ENCODE assay signal across 14 cellular contexts in genomic region chr16:88758227-88758943, GRCh38. TPM values are rescaled to one million over a fixed set of nuclear protein-coding genes. Genes with fewer than 3 reads are reported as not detected.
DNase-seq lines count a peak whose midpoint lies in the region; ATAC-seq and TF ChIP-seq lines count a peak whose summit lies in the region.
"Had no signal": no experiment of that assay in that cellular context is flagged by ENCODE, and none has a peak within 500 bp of the region (broad histone marks: within the 10 kb centered on the region; RNA-seq: fewer than 3 reads in every experiment).

No MANE protein-coding gene starts in this region.

- no peak overlapping the region for H2AK5ac ChIP-seq in mesenchymal stem cell (ENCODE audit: low read length, severe bottlenecking)

- no peak overlapping the region for H3K23ac ChIP-seq in mesenchymal stem cell (ENCODE audit: low read length in 2 of 2)

- H3K9ac ChIP-seq in adipocyte (ENCODE audit: low read length) (no peak overlapping the region), mesenchymal stem cell (ENCODE audit: low read length) (no peak overlapping the region)
- H3K9ac ChIP-seq: KMS-11 had no signal

- no peak overlapping the region for H2AFZ ChIP-seq in mesenchymal stem cell (ENCODE audit: low read depth, low read length)

- H3K27me3 ChIP-seq in cardiac muscle cell (no peaks in the 10 kb centered on the region), left ventricle myocardium inferior (ENCODE audit: low read depth) (no peaks in the 10 kb centered on the region), adipocyte (replicated peaks; ENCODE audit: control insufficient read depth, insufficient read depth, low read length) (no peaks in the 10 kb centered on the region), mesenchymal stem cell (ENCODE audit: control insufficient read depth in 1 of 2, insufficient read depth in 1 of 2, low read length in 2 of 2) (no peaks in the 10 kb centered on the region), uterus (no peaks in the 10 kb centered on the region)
- H3K27me3 ChIP-seq: pancreas, SJCRH30, upper lobe of right lung had no signal

- intact Hi-C loops in left ventricle myocardium inferior (cut with micrococcal nuclease), result no loop called here
- intact Hi-C loops in uterus (cut with DNase I; ENCODE audit: low total_unique reads), result no loop called here

- H3K4me1 ChIP-seq in cardiac muscle cell (ENCODE audit: low read depth), result peaks cover 28% of the 10 kb centered on the region
- H3K4me1 ChIP-seq in left ventricle myocardium inferior, result peaks cover 31% of the 10 kb centered on the region
- H3K4me1 ChIP-seq in adipocyte (ENCODE audit: control insufficient read depth, insufficient read depth, low read length), result peaks cover 12% of the 10 kb centered on the region
- H3K4me1 ChIP-seq in mesenchymal stem cell (ENCODE audit: control insufficient read depth, insufficient read depth, low read depth, low read length), result peaks cover 78% of the 10 kb centered on the region
- H3K4me1 ChIP-seq in uterus, result peaks cover 0 to 6% of the 10 kb centered on the region in 2 donors
- H3K4me1 ChIP-seq: pancreas had no signal

- H3K9me3 ChIP-seq in cardiac muscle cell (ENCODE audit: low read depth) (no peaks in the 10 kb centered on the region), left ventricle myocardium inferior (replicated peaks) (peaks cover 13% of the 10 kb centered on the region), adipocyte (ENCODE audit: control insufficient read depth, low read length) (no peaks in the 10 kb centered on the region), mesenchymal stem cell (ENCODE audit: control insufficient read depth, low read length) (no peaks in the 10 kb centered on the region), uterus (no peaks in the 10 kb centered on the region)
- H3K9me3 ChIP-seq: pancreas, SJCRH30, upper lobe of right lung had no signal

- no peak overlapping the region for H3K27ac Mint-ChIP-seq in stimulated activated naive CD8-positive, alpha-beta T cell treated with anti-CD3 and anti-CD28 coated beads, Interleukin-15, amount 100 ng/mL, for 72 hours

- no peak overlapping the region for H3K4me3 ChIP-seq in cardiac muscle cell
- H3K4me3 ChIP-seq in left ventricle myocardium inferior, result no peak overlapping the region
- H3K4me3 ChIP-seq in adipocyte (ENCODE audit: low read length), result no peak overlapping the region
- no peak overlapping the region for H3K4me3 ChIP-seq in mesenchymal stem cell (ENCODE audit: insufficient read depth in 1 of 2, low read depth in 1 of 2, low read length in 2 of 2)
- H3K4me3 ChIP-seq in uterus, result no peak overlapping the region
- H3K4me3 ChIP-seq: pancreas, SJCRH30, upper lobe of right lung had no signal

- peak overlapping the region; percentile 20 for H2BK5ac ChIP-seq in mesenchymal stem cell (ENCODE audit: low read depth, low read length, poor library complexity, severe bottlenecking)

- H3K14ac ChIP-seq in mesenchymal stem cell (ENCODE audit: low read length in 2 of 2), result no peak overlapping the region

- H3K4me1 Mint-ChIP-seq in stimulated activated naive CD8-positive, alpha-beta T cell treated with anti-CD3 and anti-CD28 coated beads, Interleukin-15, amount 100 ng/mL, for 72 hours, result peaks cover 9% of the 10 kb centered on the region

- H3K4ac ChIP-seq in mesenchymal stem cell (ENCODE audit: low read depth in 1 of 2, low read length in 2 of 2), result peak overlapping the region in 1 of 2 experiments; percentile 10

- H3K9me3 Mint-ChIP-seq in stimulated activated naive CD8-positive, alpha-beta T cell treated with anti-CD3 and anti-CD28 coated beads, Interleukin-15, amount 100 ng/mL, for 72 hours, result no peaks in the 10 kb centered on the region

- H3K27ac ChIP-seq in cardiac muscle cell (peak overlapping the region; percentile 99), left ventricle myocardium inferior (replicated peaks) (no peak overlapping the region), mesenchymal stem cell (ENCODE audit: low read length, poor library complexity, severe bottlenecking) (no peak overlapping the region), uterus (peak overlapping the region; percentile 80 to 96)
- H3K27ac ChIP-seq: KMS-11, pancreas, SJCRH30 had no signal

- 89% methylated on average over 13 of the region's 13 CpGs for WGBS in mesenchymal stem cell

- DNase-seq in cardiac muscle cell (ENCODE audit: low read depth in 1 of 2, low spot score in 1 of 2) (no peak), left ventricle myocardium inferior (no peak), adipocyte (ENCODE audit: low read depth) (peak; percentile 20), mesenchymal stem cell (no peak), uterus (no peak)
- no peak for DNase-seq in stimulated activated naive CD8-positive, alpha-beta T cell treated with anti-CD3 and anti-CD28 coated beads, Interleukin-15, amount 100 ng/mL, for 72 hours
- DNase-seq: DMS53, NCI-H1694, pancreas had no signal

- H3K36me3 ChIP-seq in cardiac muscle cell (no peaks in the 10 kb centered on the region), left ventricle myocardium inferior (no peaks in the 10 kb centered on the region), adipocyte (ENCODE audit: control insufficient read depth, insufficient read depth, low read length, severe bottlenecking) (peaks cover 18% of the 10 kb centered on the region), mesenchymal stem cell (ENCODE audit: control insufficient read depth in 1 of 2, insufficient read depth in 2 of 2, low read depth in 1 of 2, low read length in 2 of 2) (peaks cover 4 to 38% of the 10 kb centered on the region in 2 experiments), uterus (no peaks in the 10 kb centered on the region)
- H3K36me3 ChIP-seq: pancreas, SJCRH30, upper lobe of right lung had no signal

- no peak overlapping the region for H2BK120ac ChIP-seq in mesenchymal stem cell (ENCODE audit: low read depth, low read length)

- ATAC-seq in stimulated activated naive CD8-positive, alpha-beta T cell treated with anti-CD3 and anti-CD28 coated beads, Interleukin-15, amount 100 ng/mL, for 72 hours, result no peak
- ATAC-seq in HG03139 (IDR thresholded peaks at IDR 0.05; ENCODE audit: unreplicated experiment) (no peak), GM19351 (IDR thresholded peaks at IDR 0.05; ENCODE audit: unreplicated experiment) (no peak)
- ATAC-seq: pancreas had no signal

- H3K4me3 Mint-ChIP-seq in stimulated activated naive CD8-positive, alpha-beta T cell treated with anti-CD3 and anti-CD28 coated beads, Interleukin-15, amount 100 ng/mL, for 72 hours, result no peak overlapping the region

- no peaks in the 10 kb centered on the region for H3K27me3 Mint-ChIP-seq in stimulated activated naive CD8-positive, alpha-beta T cell treated with anti-CD3 and anti-CD28 coated beads, Interleukin-15, amount 100 ng/mL, for 72 hours

- no peak overlapping the region for H4K91ac ChIP-seq in mesenchymal stem cell (ENCODE audit: low read length)

- no peak overlapping the region for H3K4me2 ChIP-seq in mesenchymal stem cell (ENCODE audit: low read length, poor library complexity, severe bottlenecking)
- H3K4me2 ChIP-seq: KMS-11 had no signal

- peak overlapping the region; percentile 2 to 23 for H3K18ac ChIP-seq in mesenchymal stem cell (ENCODE audit: low read depth in 1 of 2, low read length in 2 of 2)

- TF ChIP-seq POLR2A in uterus (IDR thresholded peaks at IDR 0.05), result no peak

- no peak overlapping the region for H2BK15ac ChIP-seq in mesenchymal stem cell (ENCODE audit: low read depth, poor library complexity, severe bottlenecking)

- H2BK12ac ChIP-seq in mesenchymal stem cell (ENCODE audit: low read length in 2 of 2), result peak overlapping the region in 1 of 2 experiments; percentile 4

- H3K79me1 ChIP-seq in mesenchymal stem cell (replicated peaks; ENCODE audit: low read length, poor library complexity, severe bottlenecking), result peaks cover 42% of the 10 kb centered on the region

- H4K8ac ChIP-seq in mesenchymal stem cell (ENCODE audit: low read length), result no peak overlapping the region

- TF ChIP-seq CTCF in cardiac muscle cell (IDR thresholded peaks at IDR 0.05; ENCODE audit: low read depth, low read length) (no peak), left ventricle myocardium inferior (IDR thresholded peaks at IDR 0.05; ENCODE audit: borderline replicate concordance) (no peak), uterus (IDR thresholded peaks at IDR 0.05) (no peak)

RNA-seq across cellular contexts. Expression of gene PIEZO1, which starts 26.6 kb away (rescaled TPM):
- total RNA-seq in cardiac muscle cell (54.5 and 121 TPM in 2 replicates), left ventricle myocardium inferior (17.1 TPM), uterus (100 to 1,000 TPM in 2 of 4 donors, 10 to 100 TPM in 2; 62.3 to 161 (median 123) TPM)
- polyA plus RNA-seq in cardiac muscle cell, result 32.7 and 49.2 TPM in 2 replicates
- 112 TPM for polyA plus RNA-seq in mesenchymal stem cell (2013, experiment 1 of 2)
- 108 TPM for polyA plus RNA-seq in mesenchymal stem cell (2013, experiment 2 of 2)

RNA-seq across cellular contexts. Expression of gene CDT1, which starts 45.2 kb away (rescaled TPM):
- total RNA-seq in cardiac muscle cell (24.5 and 29.6 TPM in 2 replicates), left ventricle myocardium inferior (0.63 TPM), uterus (1 to 10 TPM in 1 of 4 donors, under 1 TPM in 1, not detected in 2; 0.34 to 6.6 TPM)
- polyA plus RNA-seq in cardiac muscle cell, result 15.9 and 17.9 TPM in 2 replicates
- polyA plus RNA-seq in mesenchymal stem cell (2013, experiment 1 of 2), result 3.1 TPM
- polyA plus RNA-seq in mesenchymal stem cell (2013, experiment 2 of 2), result 3.0 TPM

RNA-seq across cellular contexts. Expression of gene CTU2, which starts 52.1 kb away (rescaled TPM):
- total RNA-seq in cardiac muscle cell (9.3 and 10.8 TPM in 2 replicates), left ventricle myocardium inferior (13.1 TPM), uterus (10 to 100 TPM in 3 of 4 donors, under 1 TPM in 1; 0.88 to 20.3 (median 14.6) TPM)
- polyA plus RNA-seq in cardiac muscle cell, result 9.2 and 13.8 TPM in 2 replicates
- polyA plus RNA-seq in mesenchymal stem cell (2013, experiment 1 of 2), result 34.1 TPM
- polyA plus RNA-seq in mesenchymal stem cell (2013, experiment 2 of 2), result 31.6 TPM

RNA-seq across cellular contexts. Expression of gene RNF166, which starts 52.2 kb away (rescaled TPM):
- total RNA-seq in cardiac muscle cell (30.0 and 33.5 TPM in 2 replicates), left ventricle myocardium inferior (14.2 TPM), uterus (10 to 100 TPM; 14.2 to 33.2 (median 20.0) TPM)
- 23.2 and 34.2 TPM in 2 replicates for polyA plus RNA-seq in cardiac muscle cell
- 12.6 TPM for polyA plus RNA-seq in mesenchymal stem cell (2013, experiment 1 of 2)
- polyA plus RNA-seq in mesenchymal stem cell (2013, experiment 2 of 2), result 10.8 TPM

RNA-seq across cellular contexts. Expression of gene APRT, which starts 53.3 kb away (rescaled TPM):
- total RNA-seq in cardiac muscle cell (123 and 140 TPM in 2 replicates), left ventricle myocardium inferior (39.2 TPM), uterus (10 to 100 TPM; 32.5 to 82.2 (median 56.3) TPM)
- 169 and 193 TPM in 2 replicates for polyA plus RNA-seq in cardiac muscle cell
- polyA plus RNA-seq in mesenchymal stem cell (2013, experiment 1 of 2), result 157 TPM
- polyA plus RNA-seq in mesenchymal stem cell (2013, experiment 2 of 2), result 164 TPM

Comparison
In these comparisons a context has a peak if more than half of its experiments do, and no peak if none do; other contexts are left out.
1. H3K27ac ChIP-seq: peak in cardiac muscle cell (single experiment) and uterus (2 of 2); none in left ventricle myocardium inferior (single experiment) and mesenchymal stem cell (single experiment).